In genomic region chr3:69710153-69710977, GRCh38 we compare ENCODE assay signal across 20 cellular contexts. TPM values are rescaled to one million over a fixed set of nuclear protein-coding genes. Genes with fewer than 3 reads are reported as not detected.
DNase-seq lines count a peak whose midpoint lies in the region; ATAC-seq and TF ChIP-seq lines count a peak whose summit lies in the region.
"Had no signal": no experiment of that assay in that cellular context is flagged by ENCODE, and none has a peak within 500 bp of the region (broad histone marks: within the 10 kb centered on the region; RNA-seq: fewer than 3 reads in every experiment).

No MANE protein-coding gene starts in this region.

- no peaks in the 10 kb centered on the region for H3K27me3 Mint-ChIP-seq in activated T-helper 2 cell treated with anti-CD3 and anti-CD28 coated beads, Interferon-gamma antibody, Interleukin-2, Interleukin-4, amounts not matched to agents 10 μg/mL and 5 μg/mL and 100 μg/mL, durations not matched to agents 14 hours and 24 hours and 36 hours (ENCODE audit: low read depth)

- no peaks in the 10 kb centered on the region for H3K4me1 Mint-ChIP-seq in activated T-helper 2 cell treated with anti-CD3 and anti-CD28 coated beads, Interferon-gamma antibody, Interleukin-2, Interleukin-4, amounts not matched to agents 10 μg/mL and 5 μg/mL and 100 μg/mL, durations not matched to agents 14 hours and 24 hours and 36 hours (ENCODE audit: low read depth)
- H3K4me1 Mint-ChIP-seq: activated CD4-positive, alpha-beta memory T cell treated with anti-CD3 and anti-CD28 coated beads, Interleukin-2, amount 10 ng/mL, durations not matched to agents 7 days and 5 days; T-cell had no signal

- no peak overlapping the region for H3K27ac Mint-ChIP-seq in activated T-helper 2 cell treated with anti-CD3 and anti-CD28 coated beads, Interferon-gamma antibody, Interleukin-2, Interleukin-4, amounts not matched to agents 10 μg/mL and 5 μg/mL and 100 μg/mL, durations not matched to agents 14 hours and 24 hours and 36 hours
- H3K27ac Mint-ChIP-seq: activated CD4-positive, alpha-beta memory T cell treated with anti-CD3 and anti-CD28 coated beads, Interleukin-2, amount 10 ng/mL, durations not matched to agents 7 days and 5 days; activated T-cell treated with anti-CD3 and anti-CD28 coated beads, Interleukin-2, amount 50 U/mL, for 72 hours; T-cell had no signal

- no peaks in the 10 kb centered on the region for H3K27me3 ChIP-seq in left ventricle myocardium inferior (ENCODE audit: low read depth)
- H3K27me3 ChIP-seq in SJCRH30 = no peaks in the 10 kb centered on the region
- H3K27me3 ChIP-seq in smooth muscle cell (ENCODE audit: low read depth) = no peaks in the 10 kb centered on the region
- no peaks in the 10 kb centered on the region for H3K27me3 ChIP-seq in sigmoid colon

- H3K4me1 ChIP-seq in left ventricle myocardium inferior (peaks cover 6% of the 10 kb centered on the region), SJCRH30 (no peaks in the 10 kb centered on the region), smooth muscle cell (ENCODE audit: low read depth) (peaks cover 3% of the 10 kb centered on the region), sigmoid colon (no peaks in the 10 kb centered on the region)
- H3K4me1 ChIP-seq: Caco-2 had no signal

- H3K9me3 Mint-ChIP-seq in activated T-helper 2 cell treated with anti-CD3 and anti-CD28 coated beads, Interferon-gamma antibody, Interleukin-2, Interleukin-4, amounts not matched to agents 10 μg/mL and 5 μg/mL and 100 μg/mL, durations not matched to agents 14 hours and 24 hours and 36 hours = no peaks in the 10 kb centered on the region
- H3K9me3 Mint-ChIP-seq: activated CD4-positive, alpha-beta memory T cell treated with anti-CD3 and anti-CD28 coated beads, Interleukin-2, amount 10 ng/mL, durations not matched to agents 7 days and 5 days had no signal

- H3K9me3 ChIP-seq in left ventricle myocardium inferior (replicated peaks) (no peaks in the 10 kb centered on the region), SJCRH30 (replicated peaks) (no peaks in the 10 kb centered on the region), smooth muscle cell (replicated peaks; ENCODE audit: low read depth) (no peaks in the 10 kb centered on the region), sigmoid colon (no peaks in the 10 kb centered on the region)
- H3K9me3 ChIP-seq: Caco-2 had no signal

- WGBS in smooth muscle cell (ENCODE audit: low lambda C conversion rate) = 53% methylated on average over 4 of the region's 4 CpGs
- WGBS in sigmoid colon, 2 donors = 66 to 69% methylated on average over 4 of the region's 4 CpGs

- DNase-seq in left ventricle myocardium superior (no peak), left ventricle myocardium inferior (no peak), SJCRH30 (peak; percentile 18 to 21), fibroblast of gingiva (ENCODE audit: low read depth) (peak; percentile 12), smooth muscle cell (lab: John Stamatoyannopoulos, UW; ENCODE audit: unreplicated experiment) (no peak), NCI-H2171 treated with DMSO at 0.1 percent for 48 hours (lab: John Stamatoyannopoulos, UW) (no peak), sigmoid colon (no peak)
- DNase-seq in activated T-helper 2 cell treated with anti-CD3 and anti-CD28 coated beads, Interferon-gamma antibody, Interleukin-2, Interleukin-4, amounts not matched to agents 10 μg/mL and 5 μg/mL and 100 μg/mL, durations not matched to agents 14 hours and 24 hours and 36 hours (ENCODE audit: low spot score) = no peak
- DNase-seq: activated CD4-positive, alpha-beta memory T cell treated with anti-CD3 and anti-CD28 coated beads, Interleukin-2, amount 10 ng/mL, durations not matched to agents 7 days and 5 days; activated T-cell treated with anti-CD3 and anti-CD28 coated beads, Interleukin-2, amount 50 U/mL, for 72 hours; Caco-2; cerebellar nuclear complex; GDM1; mesendoderm; NCI-H2081 treated with DMSO at 0.1 percent for 48 hours; NCI-H526 treated with DMSO at 0.1 percent for 48 hours; stimulated activated CD4-positive, alpha-beta T cell treated with anti-CD3 and anti-CD28 coated beads, Interleukin-2, amount 100 ng/mL, for 24 hours; T-cell had no signal

- intact Hi-C loops in left ventricle myocardium superior (cut with micrococcal nuclease) (no loop called here), left ventricle myocardium inferior (cut with micrococcal nuclease) (no loop called here), sigmoid colon (cut with DNase I) (no loop called here)
- intact Hi-C loops in activated T-helper 2 cell treated with anti-CD3 and anti-CD28 coated beads, Interferon-gamma antibody, Interleukin-2, Interleukin-4, amounts not matched to agents 10 μg/mL and 5 μg/mL and 100 μg/mL, durations not matched to agents 14 hours and 24 hours and 36 hours (cut with micrococcal nuclease) = no loop called here

- TF ChIP-seq EP300 in sigmoid colon (IDR thresholded peaks at IDR 0.05) = no peak

- H3K4me2 ChIP-seq in smooth muscle cell = peak overlapping the region; percentile 47

- no peak for TF ChIP-seq CTCF in left ventricle myocardium inferior (IDR thresholded peaks at IDR 0.05; ENCODE audit: borderline replicate concordance)
- no peak for TF ChIP-seq CTCF in smooth muscle cell (IDR thresholded peaks at IDR 0.05; ENCODE audit: borderline replicate concordance, insufficient read depth, poor library complexity, severe bottlenecking)
- TF ChIP-seq CTCF in sigmoid colon (IDR thresholded peaks at IDR 0.05) = no peak

- no peak overlapping the region for H3K4me3 ChIP-seq in left ventricle myocardium inferior
- no peak overlapping the region for H3K4me3 ChIP-seq in SJCRH30
- no peak overlapping the region for H3K4me3 ChIP-seq in smooth muscle cell
- no peak overlapping the region for H3K4me3 ChIP-seq in sigmoid colon

- TF ChIP-seq POLR2A in sigmoid colon (IDR thresholded peaks at IDR 0.05) = no peak

- H3K36me3 Mint-ChIP-seq in activated T-helper 2 cell treated with anti-CD3 and anti-CD28 coated beads, Interferon-gamma antibody, Interleukin-2, Interleukin-4, amounts not matched to agents 10 μg/mL and 5 μg/mL and 100 μg/mL, durations not matched to agents 14 hours and 24 hours and 36 hours (ENCODE audit: low read depth) = no peaks in the 10 kb centered on the region
- H3K36me3 Mint-ChIP-seq: T-cell had no signal

- H3F3A ChIP-seq in smooth muscle cell (ENCODE audit: low read depth) = no peaks in the 10 kb centered on the region

- H3K9ac ChIP-seq in smooth muscle cell (ENCODE audit: low read depth) = no peak overlapping the region

- H3K79me2 ChIP-seq in smooth muscle cell (ENCODE audit: low read depth) = no peaks in the 10 kb centered on the region

- H4K20me1 ChIP-seq in smooth muscle cell (ENCODE audit: low read depth) = no peaks in the 10 kb centered on the region

- ATAC-seq in left ventricle myocardium superior = peak; percentile 42
- ATAC-seq: activated T-cell treated with anti-CD3 and anti-CD28 coated beads, Interleukin-2, amount 50 U/mL, for 72 hours; HCT116; T-cell had no signal

- H3K27ac ChIP-seq in left ventricle myocardium inferior (replicated peaks) (no peak overlapping the region), SJCRH30 (no peak overlapping the region), smooth muscle cell (ENCODE audit: low read depth) (peak overlapping the region; percentile 50), sigmoid colon (no peak overlapping the region)

- H3K36me3 ChIP-seq in left ventricle myocardium inferior = no peaks in the 10 kb centered on the region
- H3K36me3 ChIP-seq in SJCRH30 = no peaks in the 10 kb centered on the region
- H3K36me3 ChIP-seq in smooth muscle cell (ENCODE audit: low read depth) = no peaks in the 10 kb centered on the region
- H3K36me3 ChIP-seq in sigmoid colon = no peaks in the 10 kb centered on the region

- H3K4me3 Mint-ChIP-seq in activated T-helper 2 cell treated with anti-CD3 and anti-CD28 coated beads, Interferon-gamma antibody, Interleukin-2, Interleukin-4, amounts not matched to agents 10 μg/mL and 5 μg/mL and 100 μg/mL, durations not matched to agents 14 hours and 24 hours and 36 hours (ENCODE audit: low read depth) = no peak overlapping the region
- H3K4me3 Mint-ChIP-seq: activated CD4-positive, alpha-beta memory T cell treated with anti-CD3 and anti-CD28 coated beads, Interleukin-2, amount 10 ng/mL, durations not matched to agents 7 days and 5 days; activated T-cell treated with anti-CD3 and anti-CD28 coated beads, Interleukin-2, amount 50 U/mL, for 72 hours; T-cell had no signal

- no peak overlapping the region for H2AFZ ChIP-seq in smooth muscle cell (ENCODE audit: low read depth)

RNA-seq across cellular contexts. Expression of gene MITF, which starts 28.9 kb away (rescaled TPM):
- total RNA-seq in left ventricle myocardium superior = 69.4 TPM
- total RNA-seq in left ventricle myocardium inferior = 81.9 TPM
- 2.2 TPM in 2 replicates for total RNA-seq in SJCRH30 (2014; rRNA removed; shearing (Covaris generic))
- total RNA-seq in smooth muscle cell = 2.3 and 3.5 TPM in 2 replicates
- polyA plus RNA-seq in smooth muscle cell = 3.1 and 3.6 TPM in 2 replicates
- 0.07 and 0.28 TPM in 2 replicates for total RNA-seq in activated T-helper 2 cell treated with anti-CD3 and anti-CD28 coated beads, Interferon-gamma antibody, Interleukin-2, Interleukin-4, amounts not matched to agents 10 μg/mL and 5 μg/mL and 100 μg/mL, durations not matched to agents 14 hours and 24 hours and 36 hours
- total RNA-seq in sigmoid colon = 10 to 100 TPM; 65.4 to 73.2 (median 67.1) TPM
- polyA plus RNA-seq in sigmoid colon = 1 to 10 TPM; 2.1 to 6.0 (median 2.9) TPM
- total RNA-seq: activated CD4-positive, alpha-beta memory T cell treated with anti-CD3 and anti-CD28 coated beads, Interleukin-2, amount 10 ng/mL, durations not matched to agents 7 days and 5 days had no signal
- polyA plus RNA-seq: neural cell had no signal

Comparison
In these comparisons a context has a peak if more than half of its experiments do, and no peak if none do; other contexts are left out.
1. DNase-seq: peak in SJCRH30 (2 of 2) and fibroblast of gingiva (single experiment); none in left ventricle myocardium superior (single experiment), left ventricle myocardium inferior (single experiment), smooth muscle cell (single experiment), activated T-helper 2 cell treated with anti-CD3 and anti-CD28 coated beads, Interferon-gamma antibody, Interleukin-2, Interleukin-4, amounts not matched to agents 10 μg/mL and 5 μg/mL and 100 μg/mL, durations not matched to agents 14 hours and 24 hours and 36 hours (single experiment), NCI-H2171 treated with DMSO at 0.1 percent for 48 hours (single experiment) and sigmoid colon (single experiment).
2. RNA of gene MITF, which starts 28.9 kb away (total RNA-seq): 81.9 TPM in left ventricle myocardium inferior (single experiment), 69.4 TPM in left ventricle myocardium superior (single experiment) and 65.4 to 73.2 TPM in sigmoid colon; 2.3 to 3.5 TPM in smooth muscle cell, 2.2 TPM in SJCRH30 and 0.07 to 0.28 TPM in activated T-helper 2 cell treated with anti-CD3 and anti-CD28 coated beads, Interferon-gamma antibody, Interleukin-2, Interleukin-4, amounts not matched to agents 10 μg/mL and 5 μg/mL and 100 μg/mL, durations not matched to agents 14 hours and 24 hours and 36 hours; every median in the first group is over 10 times any median in the second.